Comparison of ENCODE assay signal across 3 cellular contexts in the genomic region with DNA sequence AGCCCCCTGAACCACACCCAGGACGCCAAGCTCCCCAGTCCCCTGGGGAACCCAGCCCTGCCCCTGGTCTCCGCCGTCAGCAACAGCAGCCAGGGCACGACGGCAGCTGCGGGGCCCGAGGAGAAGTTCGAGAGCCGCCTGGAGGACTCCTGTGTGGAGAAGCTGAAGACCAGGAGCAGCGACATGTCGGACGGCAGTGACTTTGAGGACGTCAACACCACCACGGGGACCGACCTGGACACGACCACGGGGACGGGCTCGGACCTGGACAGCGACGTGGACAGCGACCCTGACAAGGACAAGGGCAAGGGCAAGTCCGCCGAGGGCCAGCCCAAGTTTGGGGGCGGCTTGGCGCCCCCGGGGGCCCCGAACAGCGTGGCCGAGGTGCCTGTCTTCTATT. TPM values are rescaled to one million over a fixed set of nuclear protein-coding genes. Genes with fewer than 3 reads are reported as not detected.
"Had no signal": no experiment of that assay in that cellular context is flagged by ENCODE, and none has a peak within 500 bp of the region (broad histone marks: within the 10 kb centered on the region; RNA-seq: fewer than 3 reads in every experiment).

No MANE protein-coding gene starts in this region.

- DNase-seq: GDM1, GF-D8 had no signal

- ATAC-seq: GM12878 had no signal

- H3K4me3 ChIP-seq: GM12878 had no signal

RNA-seq across cellular contexts. Expression of a gene that starts 42.7 kb away (rescaled TPM):
- total RNA-seq: GM12878 had no signal
- polyA plus RNA-seq: GM12878 had no signal
